7 cellular contexts compared by ENCODE assay signal in the genomic region with DNA sequence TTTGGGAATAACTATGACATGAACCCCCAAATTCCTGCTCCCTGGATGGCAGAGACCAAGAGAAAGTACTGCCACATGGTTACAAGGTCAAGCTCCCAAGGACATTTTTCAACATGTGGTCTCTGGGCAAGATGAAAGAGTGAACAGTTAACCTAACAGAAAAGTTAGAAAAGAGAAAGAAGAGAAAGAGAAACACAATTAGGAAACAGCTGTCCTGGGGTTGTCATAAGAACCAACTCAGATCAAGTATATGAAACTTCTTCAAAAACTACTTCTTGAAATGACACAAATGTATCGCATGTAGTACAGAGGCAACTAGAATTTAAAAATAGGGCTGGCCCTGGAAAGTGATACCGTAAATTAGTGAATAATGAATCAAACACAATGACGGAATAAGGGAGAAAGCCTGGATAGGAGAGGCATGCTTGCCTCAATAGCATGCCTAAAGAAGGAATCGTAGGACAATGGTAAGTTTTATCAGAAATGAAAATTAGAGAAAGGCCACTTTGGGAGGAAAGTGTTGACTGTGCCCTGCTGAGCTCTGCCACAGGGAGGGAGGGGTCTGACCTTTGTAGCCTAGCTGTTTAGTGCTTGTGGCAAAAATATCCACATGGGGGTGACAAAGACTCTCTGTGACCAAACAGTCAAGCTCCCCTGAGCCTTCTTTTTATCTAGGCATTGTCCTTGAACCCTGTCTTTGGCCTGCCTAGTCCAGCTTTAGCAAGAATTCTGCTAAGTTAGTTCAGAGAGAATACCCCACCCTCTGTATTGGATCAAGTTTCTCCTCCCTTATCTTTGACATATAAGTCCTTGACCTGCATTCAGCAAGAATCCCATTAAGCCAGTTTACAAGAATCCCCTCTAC. TPM values are rescaled to one million over a fixed set of nuclear protein-coding genes. Genes with fewer than 3 reads are reported as not detected.
DNase-seq lines count a peak whose midpoint lies in the region; ATAC-seq and TF ChIP-seq lines count a peak whose summit lies in the region.

No MANE protein-coding gene starts in this region.

- no peak overlapping the region for H3K27ac ChIP-seq in upper lobe of right lung

- TF ChIP-seq CTCF in GM13976 (IDR thresholded peaks at IDR 0.05; ENCODE audit: borderline replicate concordance, control extremely low read depth, extremely low read depth, insufficient read depth, missing control alignments) (peak; percentile 44), upper lobe of right lung (IDR thresholded peaks at IDR 0.05) (peak; percentile 37)

- H3K9me3 ChIP-seq in upper lobe of right lung, result no peaks in the 10 kb centered on the region

- no peak overlapping the region for H3K4me3 ChIP-seq in upper lobe of right lung

- in situ Hi-C loops in GM13976 (cut with MboI; ENCODE audit: low sequenced_read_pairs, unreplicated experiment), result no loop called here

- DNase-seq in GM13976 (ENCODE audit: low spot score) (peak; percentile 46), MV-4-11 (lab: John Stamatoyannopoulos, UW) (peak; percentile 54), ecto neural progenitor cell (ENCODE audit: low spot score) (peak; percentile 47), upper lobe of right lung (no peak), T-helper 9 cell (no peak)

- no peaks in the 10 kb centered on the region for H3K27me3 ChIP-seq in upper lobe of right lung

- no peaks in the 10 kb centered on the region for H3K36me3 ChIP-seq in upper lobe of right lung

- peak; percentile 35 for ATAC-seq in GM21619 (IDR thresholded peaks at IDR 0.05; ENCODE audit: unreplicated experiment)
- ATAC-seq in upper lobe of right lung, result no peak
- ATAC-seq in HG03039 (IDR thresholded peaks at IDR 0.05; ENCODE audit: unreplicated experiment), result no peak

- no peaks in the 10 kb centered on the region for H3K4me1 ChIP-seq in upper lobe of right lung

- intact Hi-C loops in upper lobe of right lung (cut with DNase I), result no loop called here

RNA-seq across cellular contexts. Expression of gene DCBLD1, which starts 4.3 kb away (rescaled TPM):
- 19.5 TPM for total RNA-seq in upper lobe of right lung

RNA-seq across cellular contexts. Expression of gene ROS1, which starts 52.5 kb away (rescaled TPM):
- 163 TPM for total RNA-seq in upper lobe of right lung

Comparison
In these comparisons a context has a peak if more than half of its experiments do, and no peak if none do; other contexts are left out.
1. DNase-seq: peak in GM13976 (single experiment), MV-4-11 (single experiment) and ecto neural progenitor cell (single experiment); none in upper lobe of right lung (single experiment) and T-helper 9 cell (single experiment).